Comparison of ENCODE assay signal across 14 cellular contexts in the genomic region with DNA sequence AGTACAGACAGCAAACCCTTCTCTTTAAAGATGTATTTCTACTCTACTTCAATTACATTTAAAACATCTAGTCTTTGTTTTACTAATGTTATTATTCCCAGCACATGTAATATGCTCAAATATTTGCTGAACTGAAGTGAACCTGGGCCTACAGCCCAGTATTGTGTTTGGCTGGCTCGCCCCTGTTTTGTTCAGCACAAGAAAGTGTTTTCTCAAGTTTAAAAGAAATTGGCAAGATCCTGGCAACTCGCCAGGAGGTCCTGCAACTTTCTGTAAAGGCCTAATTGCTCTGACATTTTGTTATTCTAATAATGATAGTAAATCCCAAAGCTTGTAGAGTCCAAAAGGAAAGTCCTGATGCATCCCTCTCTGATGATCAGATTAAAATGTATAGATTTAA. TPM values are rescaled to one million over a fixed set of nuclear protein-coding genes. Genes with fewer than 3 reads are reported as not detected.
A peak's percentile ranks its signal among the peaks of the same experiment; 100 is the strongest.
DNase-seq lines count a peak whose midpoint lies in the region; ATAC-seq and TF ChIP-seq lines count a peak whose summit lies in the region.
"Had no signal": no experiment of that assay in that cellular context is flagged by ENCODE, and none has a peak within 500 bp of the region (broad histone marks: within the 10 kb centered on the region; RNA-seq: fewer than 3 reads in every experiment).

No MANE protein-coding gene starts in this region.

- H3K27me3 ChIP-seq in SK-N-SH (ENCODE audit: insufficient read depth) (no peaks in the 10 kb centered on the region), prostate gland (replicated peaks; ENCODE audit: insufficient read depth) (no peaks in the 10 kb centered on the region), upper lobe of right lung (no peaks in the 10 kb centered on the region)

- no peak for TF ChIP-seq POLR2A in prostate gland (IDR thresholded peaks at IDR 0.05)

- H3F3A ChIP-seq in SK-N-SH (replicated peaks; ENCODE audit: insufficient read depth): peaks cover 16% of the 10 kb centered on the region

- 6% methylated on average over 2 of the region's 2 CpGs for WGBS in SK-N-SH (ENCODE audit: low lambda C conversion rate)
- WGBS in prostate gland: 6% methylated on average over 2 of the region's 2 CpGs

- 0 out of 4 replicates have a peak, but pooled peaks have one; percentile 15 to 18 for TF ChIP-seq EP300 in SK-N-SH (IDR thresholded peaks at IDR 0.05; ENCODE audit: borderline replicate concordance in 1 of 2, low read depth in 1 of 2, low read length in 1 of 2)

- H3K4me3 ChIP-seq in HEK293 (ENCODE audit: low read depth, low read length) (no peak overlapping the region), SK-N-SH (ENCODE audit: low read depth in 2 of 2, low read length in 1 of 2) (no peak overlapping the region), fibroblast of villous mesenchyme (ENCODE audit: low read depth, low read length) (no peak overlapping the region), prostate gland (no peak overlapping the region), upper lobe of right lung (no peak overlapping the region)

- no peaks in the 10 kb centered on the region for H3K27me3 Mint-ChIP-seq in activated CD4-positive, alpha-beta T cell treated with anti-CD3 and anti-CD28 coated beads for 36 hours

- no peak overlapping the region for H3K27ac Mint-ChIP-seq in activated CD4-positive, alpha-beta T cell treated with anti-CD3 and anti-CD28 coated beads for 36 hours
- H3K27ac Mint-ChIP-seq: activated CD4-positive, alpha-beta T cell treated with anti-CD3 and anti-CD28 coated beads, Interleukin-2, amount 10 ng/mL, durations not matched to agents 24 days and 14 days; activated T-helper 2 cell treated with anti-CD3 and anti-CD28 coated beads, Interferon-gamma antibody, Interleukin-2, Interleukin-4, amounts not matched to agents 10 μg/mL and 5 μg/mL and 100 μg/mL, durations not matched to agents 14 hours and 24 hours and 36 hours had no signal

- CTCF ChIA-PET in HEK293 (lab: Yijun Ruan, JAX): interaction anchor here (0.7 to 1.5 kb wide), 2 partner anchors 17 to 61 kb away, joined by 3 to 5 read pairs; no protein-coding TSS in a partner anchor
- CTCF ChIA-PET in SK-N-SH (lab: Yijun Ruan, JAX): interaction anchor here (1.6 to 1.7 kb wide), 2 partner anchors 17 to 144 kb away, joined by 6 to 7 read pairs; no protein-coding TSS in a partner anchor
- CTCF ChIA-PET in activated CD4-positive, alpha-beta T cell treated with anti-CD3 and anti-CD28 coated beads for 36 hours (lab: Charles Lee): interaction anchor here (1.7 kb wide), 1 partner anchor 17 kb away, joined by 5 read pairs; no protein-coding TSS in a partner anchor

- H3K9ac ChIP-seq in SK-N-SH: no peak overlapping the region

- H3K4me3 Mint-ChIP-seq in activated CD4-positive, alpha-beta T cell treated with anti-CD3 and anti-CD28 coated beads for 36 hours: no peak overlapping the region
- H3K4me3 Mint-ChIP-seq: activated CD4-positive, alpha-beta T cell treated with anti-CD3 and anti-CD28 coated beads, Interleukin-2, amount 10 ng/mL, durations not matched to agents 24 days and 14 days had no signal

- H3K4me1 Mint-ChIP-seq in activated CD4-positive, alpha-beta T cell treated with anti-CD3 and anti-CD28 coated beads for 36 hours: no peaks in the 10 kb centered on the region

- H3K9me3 Mint-ChIP-seq in activated CD4-positive, alpha-beta T cell treated with anti-CD3 and anti-CD28 coated beads for 36 hours (ENCODE audit: low read depth): no peaks in the 10 kb centered on the region
- H3K9me3 Mint-ChIP-seq: activated CD4-positive, alpha-beta T cell treated with anti-CD3 and anti-CD28 coated beads, Interleukin-2, amount 10 ng/mL, durations not matched to agents 24 days and 14 days; activated T-helper 2 cell treated with anti-CD3 and anti-CD28 coated beads, Interferon-gamma antibody, Interleukin-2, Interleukin-4, amounts not matched to agents 10 μg/mL and 5 μg/mL and 100 μg/mL, durations not matched to agents 14 hours and 24 hours and 36 hours had no signal

- H3K79me2 ChIP-seq in SK-N-SH (ENCODE audit: insufficient read depth): no peaks in the 10 kb centered on the region

- no peak for TF ChIP-seq CTCF in HEK293 (tag by site-specific recombination; IDR thresholded peaks at IDR 0.05)
- no peak for TF ChIP-seq CTCF in SK-N-SH (IDR thresholded peaks at IDR 0.05)
- TF ChIP-seq CTCF in fibroblast of villous mesenchyme (IDR thresholded peaks at IDR 0.05; ENCODE audit: insufficient read depth, low read depth, low read length): no peak
- TF ChIP-seq CTCF in prostate gland (IDR thresholded peaks at IDR 0.05): no peak
- no peak for TF ChIP-seq CTCF in upper lobe of right lung (IDR thresholded peaks at IDR 0.05)

- peaks cover 7% of the 10 kb centered on the region; the same call in 1 of the 2 replicates for H4K20me1 ChIP-seq in SK-N-SH (ENCODE audit: insufficient read depth)

- no peak overlapping the region for H3K27ac ChIP-seq in HEK293 (ENCODE audit: extremely low read depth, low read depth, low read length)
- H3K27ac ChIP-seq in SK-N-SH (ENCODE audit: low read depth in 2 of 2, low read length in 1 of 2): peak overlapping the region; percentile 49 to 55; a peak in 2 of 4 replicates
- no peak overlapping the region for H3K27ac ChIP-seq in prostate gland
- H3K27ac ChIP-seq in upper lobe of right lung: no peak overlapping the region
- H3K27ac ChIP-seq: C4-2B had no signal

- peaks cover 4% of the 10 kb centered on the region for H3K36me3 Mint-ChIP-seq in activated CD4-positive, alpha-beta T cell treated with anti-CD3 and anti-CD28 coated beads for 36 hours (ENCODE audit: low read depth)

- POLR2A ChIA-PET in HEK293 (lab: Yijun Ruan, JAX) (no interaction called here), SK-N-SH (lab: Yijun Ruan, JAX) (no interaction called here)
- POLR2A ChIA-PET in activated CD4-positive, alpha-beta T cell treated with anti-CD3 and anti-CD28 coated beads for 36 hours (lab: Charles Lee): no interaction called here

- H3K9me2 ChIP-seq in SK-N-SH: no peaks in the 10 kb centered on the region

- H3K36me3 ChIP-seq in HEK293 (ENCODE audit: control insufficient read depth in 2 of 2, insufficient read depth in 1 of 2, low read length in 2 of 2): peaks cover 0 to 4% of the 10 kb centered on the region in 2 experiments; a peak in 1 of 3 replicates
- H3K36me3 ChIP-seq in SK-N-SH (replicated peaks in 1 of 2; ENCODE audit: control insufficient read depth in 1 of 2, insufficient read depth in 2 of 2, low read length in 1 of 2): no peaks in the 10 kb centered on the region
- no peaks in the 10 kb centered on the region for H3K36me3 ChIP-seq in prostate gland
- H3K36me3 ChIP-seq in upper lobe of right lung: no peaks in the 10 kb centered on the region

- TF ChIP-seq RAD21 in SK-N-SH (IDR thresholded peaks at IDR 0.05; ENCODE audit: low read length): no peak

- H3K4me1 ChIP-seq in HEK293 (ENCODE audit: control insufficient read depth, insufficient read depth, low read length) (no peaks in the 10 kb centered on the region), SK-N-SH (ENCODE audit: control insufficient read depth in 1 of 2, insufficient read depth in 2 of 2, low read depth in 1 of 2, low read length in 1 of 2) (peaks cover 0 to 9% of the 10 kb centered on the region in 2 experiments; a peak in 2 of 4 replicates), prostate gland (replicated peaks) (no peaks in the 10 kb centered on the region), upper lobe of right lung (no peaks in the 10 kb centered on the region)

- H2AFZ ChIP-seq in SK-N-SH (ENCODE audit: low read depth): no peak overlapping the region

- intact Hi-C loops in prostate gland (cut with DNase I): no loop called here
- intact Hi-C loops in upper lobe of right lung (cut with DNase I): no loop called here
- intact Hi-C loops in activated CD4-positive, alpha-beta T cell treated with anti-CD3 and anti-CD28 coated beads for 36 hours (cut with DNase I, micrococcal nuclease): no loop called here

- no peak for ATAC-seq in upper lobe of right lung
- no peak for ATAC-seq in activated CD4-positive, alpha-beta T cell treated with anti-CD3 and anti-CD28 coated beads for 36 hours
- ATAC-seq in GM19328 (IDR thresholded peaks at IDR 0.05; ENCODE audit: unreplicated experiment): no peak

- no peak overlapping the region for H3K4me2 ChIP-seq in SK-N-SH

- DNase-seq in SK-N-SH (no peak), fibroblast of villous mesenchyme (ENCODE audit: low read depth) (peak; percentile 12), prostate gland (ENCODE audit: low spot score) (peak; percentile 54), upper lobe of right lung (no peak), NCI-H1092 treated with DMSO at 0.1 percent for 48 hours (lab: John Stamatoyannopoulos, UW) (no peak)
- no peak for DNase-seq in activated CD4-positive, alpha-beta T cell treated with anti-CD3 and anti-CD28 coated beads for 36 hours
- DNase-seq: activated CD4-positive, alpha-beta T cell treated with anti-CD3 and anti-CD28 coated beads, Interleukin-2, amount 10 ng/mL, durations not matched to agents 24 days and 14 days; central memory CD4-positive, alpha-beta T cell; NCI-H226; stimulated activated naive CD4-positive, alpha-beta T cell treated with Interleukin-2 at 50 U/mL for 16 hours had no signal

- H3K9me3 ChIP-seq in HEK293 (ENCODE audit: control insufficient read depth, insufficient read depth, low read depth, low read length) (no peaks in the 10 kb centered on the region), SK-N-SH (no peaks in the 10 kb centered on the region), prostate gland (no peaks in the 10 kb centered on the region), upper lobe of right lung (no peaks in the 10 kb centered on the region)

RNA-seq across cellular contexts. Expression of gene TMOD3, which starts 35.9 kb away (rescaled TPM):
- 6.0 and 7.6 TPM in 2 replicates for polyA plus RNA-seq in SK-N-SH (2012; rRNA removed)
- 10.1 and 12.7 TPM in 2 replicates for polyA plus RNA-seq in SK-N-SH (2012; cell fraction: cytosol; rRNA removed)
- polyA plus RNA-seq in SK-N-SH (2012; cell fraction: nucleus; rRNA removed): 3.8 and 7.2 TPM in 2 replicates
- total RNA-seq in fibroblast of villous mesenchyme (56.0 and 100 TPM in 2 replicates), prostate gland (10 to 100 TPM; 17.2 to 19.6 TPM), upper lobe of right lung (78.4 TPM)
- total RNA-seq in activated CD4-positive, alpha-beta T cell treated with anti-CD3 and anti-CD28 coated beads for 36 hours: 10 to 100 TPM; 52.4 to 55.7 TPM

RNA-seq across cellular contexts. Expression of gene TMOD2, which starts 42.1 kb away (rescaled TPM):
- 2.7 and 4.4 TPM in 2 replicates for polyA plus RNA-seq in SK-N-SH (2012; rRNA removed)
- polyA plus RNA-seq in SK-N-SH (2012; cell fraction: cytosol; rRNA removed): 4.3 TPM in 2 replicates
- polyA plus RNA-seq in SK-N-SH (2012; cell fraction: nucleus; rRNA removed): 3.1 and 6.4 TPM in 2 replicates
- 5.2 and 7.3 TPM in 2 replicates for total RNA-seq in fibroblast of villous mesenchyme
- total RNA-seq in prostate gland: 1 to 10 TPM; 2.4 to 8.9 TPM
- total RNA-seq in upper lobe of right lung: 16.1 TPM
- 1 to 10 TPM; 5.4 to 6.9 TPM for total RNA-seq in activated CD4-positive, alpha-beta T cell treated with anti-CD3 and anti-CD28 coated beads for 36 hours

RNA-seq across cellular contexts. Expression of gene LYSMD2, which starts 56.1 kb away (rescaled TPM):
- polyA plus RNA-seq in SK-N-SH (2012; rRNA removed): 10.3 and 14.2 TPM in 2 replicates
- polyA plus RNA-seq in SK-N-SH (2012; cell fraction: cytosol; rRNA removed): 20.2 and 24.9 TPM in 2 replicates
- polyA plus RNA-seq in SK-N-SH (2012; cell fraction: nucleus; rRNA removed): 6.6 and 8.0 TPM in 2 replicates
- 5.2 and 10.8 TPM in 2 replicates for total RNA-seq in fibroblast of villous mesenchyme
- total RNA-seq in prostate gland: 10 to 100 TPM; 15.0 to 29.9 TPM
- 20.6 TPM for total RNA-seq in upper lobe of right lung
- 10 to 100 TPM; 19.1 to 20.1 TPM for total RNA-seq in activated CD4-positive, alpha-beta T cell treated with anti-CD3 and anti-CD28 coated beads for 36 hours

Comparison
In these comparisons a context has a peak if more than half of its experiments do, and no peak if none do; other contexts are left out.
1. H3K27ac ChIP-seq: peak in SK-N-SH (2 of 2); none in HEK293 (single experiment), prostate gland (0 of 2) and upper lobe of right lung (single experiment).
2. DNase-seq: peak in fibroblast of villous mesenchyme (single experiment) and prostate gland (single experiment); none in SK-N-SH (single experiment), upper lobe of right lung (single experiment), activated CD4-positive, alpha-beta T cell treated with anti-CD3 and anti-CD28 coated beads for 36 hours (single experiment) and NCI-H1092 treated with DMSO at 0.1 percent for 48 hours (single experiment).
3. Of the 4 proteins assayed by ChIP-seq in both HEK293 and SK-N-SH: peak only in HEK293: none; only in SK-N-SH: PBX3; in both: none; in neither: 3.